Comparison of ENCODE assay signal across 8 cellular contexts in the genomic region with DNA sequence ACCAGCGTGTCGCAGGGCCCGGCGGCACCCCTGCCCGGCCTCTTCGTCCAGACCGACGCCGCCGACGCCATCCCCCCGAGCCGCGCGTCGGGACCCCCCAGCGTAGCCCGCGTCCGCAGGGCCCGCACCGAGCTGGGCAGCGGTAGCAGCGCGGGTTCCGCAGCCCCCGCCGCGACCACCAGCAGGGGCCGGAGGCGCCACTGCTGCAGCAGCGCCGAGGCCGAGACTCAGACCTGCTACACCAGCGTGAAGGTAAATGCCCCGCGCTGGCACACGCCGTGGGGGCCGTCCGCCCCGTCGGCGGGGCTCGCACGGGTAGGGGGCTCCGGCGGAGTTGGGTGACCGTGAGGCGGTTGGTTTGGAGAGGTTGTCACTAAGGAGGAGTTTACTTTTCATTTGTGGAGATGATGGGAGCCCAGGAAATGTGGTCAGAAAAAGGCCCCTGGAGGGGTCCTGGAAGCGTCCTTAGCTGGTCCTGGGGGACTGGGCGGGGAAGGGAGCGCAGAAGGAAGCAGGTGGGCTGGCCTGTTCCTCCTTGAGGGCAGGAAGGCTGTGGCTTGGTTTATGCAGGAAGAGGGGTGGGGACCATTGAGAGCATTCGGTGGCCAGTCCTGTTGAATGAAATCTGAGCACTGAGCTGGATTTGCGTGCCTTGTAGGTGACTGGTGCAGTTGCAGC. TPM values are rescaled to one million over a fixed set of nuclear protein-coding genes. Genes with fewer than 3 reads are reported as not detected.
DNase-seq lines count a peak whose midpoint lies in the region; ATAC-seq and TF ChIP-seq lines count a peak whose summit lies in the region.

No MANE protein-coding gene starts in this region.

- H3K4me1 ChIP-seq in BE2C (no peaks in the 10 kb centered on the region), colonic mucosa (no peaks in the 10 kb centered on the region), SJCRH30 (no peaks in the 10 kb centered on the region)

- H3K9ac ChIP-seq in colonic mucosa (ENCODE audit: low read depth in 2 of 2, low read length in 2 of 2), result no peak overlapping the region

- H3K27me3 ChIP-seq in BE2C (peaks cover 42% of the 10 kb centered on the region), colonic mucosa (peaks cover 24% of the 10 kb centered on the region), SJCRH30 (peaks cover 3% of the 10 kb centered on the region)

- TF ChIP-seq CTCF in BE2C (IDR thresholded peaks at IDR 0.05; ENCODE audit: low read depth, low read length) (no peak), colonic mucosa (IDR thresholded peaks at IDR 0.05) (no peak), natural killer cell (IDR thresholded peaks at IDR 0.05) (no peak)

- H3K4me1 Mint-ChIP-seq in IgD-negative memory B cell (peaks cover 8 to 11% (median 9%) of the 10 kb centered on the region in 3 donors), natural killer cell (peaks cover 0 to 14% of the 10 kb centered on the region in 2 donors)

- DNase-seq in BE2C (peak; percentile 17), colonic mucosa (no peak), natural killer cell (no peak), erythroblast (lab: John Stamatoyannopoulos, UW) (no peak), SJCRH30 (no peak), MV-4-11 (lab: John Stamatoyannopoulos, UW) (no peak), globus pallidus (ENCODE audit: low spot score) (no peak)

- H3K36me3 Mint-ChIP-seq in IgD-negative memory B cell (no peaks in the 10 kb centered on the region), natural killer cell (no peaks in the 10 kb centered on the region)

- H3K4me3 Mint-ChIP-seq in IgD-negative memory B cell (peak overlapping the region in 3 of 4 donors; percentile 55 to 87 (median 84)), natural killer cell (peak overlapping the region; percentile 30)

- H3K27ac ChIP-seq in colonic mucosa (no peak overlapping the region), SJCRH30 (no peak overlapping the region)

- H3K9me3 ChIP-seq in BE2C (no peaks in the 10 kb centered on the region), colonic mucosa (no peaks in the 10 kb centered on the region), SJCRH30 (replicated peaks) (no peaks in the 10 kb centered on the region; the same call in 1 of the 2 replicates)

- intact Hi-C loops in colonic mucosa (cut with DNase I) (no loop called here), natural killer cell (cut with micrococcal nuclease) (no loop called here)

- no peak for ATAC-seq in natural killer cell

- H3K27me3 Mint-ChIP-seq in IgD-negative memory B cell (peaks cover 53% of the 10 kb centered on the region), natural killer cell (ENCODE audit: low read depth in 2 of 2) (peaks cover 42 to 80% of the 10 kb centered on the region in 2 donors)

- TF ChIP-seq POLR2A in erythroblast (IDR thresholded peaks at IDR 0.05; ENCODE audit: low read length), result no peak

- H3K27ac Mint-ChIP-seq in IgD-negative memory B cell (no peak overlapping the region), natural killer cell (no peak overlapping the region)

- no peaks in the 10 kb centered on the region for H3K36me3 ChIP-seq in BE2C
- no peaks in the 10 kb centered on the region for H3K36me3 ChIP-seq in colonic mucosa
- H3K36me3 ChIP-seq in SJCRH30, result no peaks in the 10 kb centered on the region

- H3K4me3 ChIP-seq in BE2C (ENCODE audit: low read depth, low read length), result peak overlapping the region; percentile 13; the same call in 1 of the 2 replicates
- H3K4me3 ChIP-seq in colonic mucosa, result peak overlapping the region; percentile 33
- no peak overlapping the region for H3K4me3 ChIP-seq in SJCRH30

- H3K9me3 Mint-ChIP-seq in IgD-negative memory B cell, result peaks cover 0 to 8% (median 0%) of the 10 kb centered on the region in 3 donors
- no peaks in the 10 kb centered on the region for H3K9me3 Mint-ChIP-seq in natural killer cell

RNA-seq across cellular contexts. Expression of a gene that starts 0.7 kb away (rescaled TPM):
- 0.63 TPM for polyA plus RNA-seq in BE2C (2012; ENCODE audit: insufficient read depth, insufficient read length, low read depth)
- polyA plus RNA-seq in IgD-negative memory B cell, result not detected
- 1 to 10 TPM in 1 of 2 donors, under 1 TPM in 1; 0.86 to 1.8 TPM for total RNA-seq in colonic mucosa
- under 1 TPM in 2 of 3 donors, not detected in 1; 0.23 to 0.82 TPM for total RNA-seq in natural killer cell
- total RNA-seq in SJCRH30 (2014; rRNA removed; shearing (Covaris generic)), result 0.10 and 0.22 TPM in 2 replicates
